ENCODE assay signal across 30 cellular contexts in the genomic region with DNA sequence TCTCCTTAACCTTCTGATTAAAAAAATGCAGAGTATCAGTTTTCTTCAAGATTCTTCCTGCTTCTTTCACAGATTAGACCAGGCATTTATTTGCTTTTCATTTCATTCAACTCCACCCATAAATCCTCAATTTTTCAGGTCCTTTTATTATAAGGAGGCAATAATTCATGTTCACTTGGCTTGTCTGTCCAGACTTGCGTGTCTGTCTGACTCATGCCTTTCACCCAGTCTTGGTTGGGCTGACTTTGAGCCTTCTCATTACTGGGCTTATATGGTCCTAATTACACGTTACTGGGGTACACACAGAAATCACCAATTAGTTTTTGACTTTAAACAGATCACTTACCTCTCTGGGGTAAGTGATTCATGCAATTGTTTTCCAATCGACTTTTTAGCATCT. TPM values are rescaled to one million over a fixed set of nuclear protein-coding genes. Genes with fewer than 3 reads are reported as not detected.
A peak's percentile ranks its signal among the peaks of the same experiment; 100 is the strongest.
DNase-seq lines count a peak whose midpoint lies in the region; ATAC-seq, FAIRE-seq and TF ChIP-seq lines count a peak whose summit lies in the region.
"Had no signal": no experiment of that assay in that cellular context is flagged by ENCODE, and none has a peak within 500 bp of the region (broad histone marks: within the 10 kb centered on the region; RNA-seq: fewer than 3 reads in every experiment).

No MANE protein-coding gene starts in this region.

- FAIRE-seq in urothelium cell line (lab: Jason Lieb, UNC), result no peak
- FAIRE-seq: A549, endothelial cell of umbilical vein, frontal cortex, H1 had no signal

- H3K27ac Mint-ChIP-seq in activated CD8-positive, alpha-beta memory T cell treated with anti-CD3 and anti-CD28 coated beads, Interleukin-2, amount 10 ng/mL, durations not matched to agents 7 days and 5 days, result no peak overlapping the region
- H3K27ac Mint-ChIP-seq: activated CD8-positive, alpha-beta T cell treated with anti-CD3 and anti-CD28 coated beads for 36 hours had no signal

- no peak for TF ChIP-seq CTCF in lower leg skin (IDR thresholded peaks at IDR 0.05)

- WGBS in lower leg skin, 2 donors, result 36 to 43% methylated on average over 3 of the region's 3 CpGs

- no peaks in the 10 kb centered on the region for H3K9me3 Mint-ChIP-seq in activated CD8-positive, alpha-beta memory T cell treated with anti-CD3 and anti-CD28 coated beads, Interleukin-2, amount 10 ng/mL, durations not matched to agents 7 days and 5 days (ENCODE audit: low read depth)

- no peak for ATAC-seq in activated CD8-positive, alpha-beta memory T cell treated with anti-CD3 and anti-CD28 coated beads, Interleukin-2, amount 10 ng/mL, durations not matched to agents 7 days and 5 days
- no peak for ATAC-seq in HG03342 (IDR thresholded peaks at IDR 0.05; ENCODE audit: unreplicated experiment)
- ATAC-seq: A549; activated CD8-positive, alpha-beta T cell treated with anti-CD3 and anti-CD28 coated beads for 36 hours; psoas muscle; Right ventricle myocardium inferior; stimulated activated naive CD8-positive, alpha-beta T cell treated with anti-CD3 and anti-CD28 coated beads, Interleukin-15, amount 100 ng/mL, for 72 hours had no signal

- TF ChIP-seq POLR2A in lower leg skin (IDR thresholded peaks at IDR 0.05), result no peak

- H3K4me3 Mint-ChIP-seq in activated CD8-positive, alpha-beta memory T cell treated with anti-CD3 and anti-CD28 coated beads, Interleukin-2, amount 10 ng/mL, durations not matched to agents 7 days and 5 days, result no peak overlapping the region
- H3K4me3 Mint-ChIP-seq: activated CD8-positive, alpha-beta T cell treated with anti-CD3 and anti-CD28 coated beads for 36 hours; stimulated activated naive CD8-positive, alpha-beta T cell treated with anti-CD3 and anti-CD28 coated beads, Interleukin-15, amount 100 ng/mL, for 72 hours had no signal

- H3K36me3 Mint-ChIP-seq in activated CD8-positive, alpha-beta memory T cell treated with anti-CD3 and anti-CD28 coated beads, Interleukin-2, amount 10 ng/mL, durations not matched to agents 7 days and 5 days, result no peaks in the 10 kb centered on the region

- CTCF ChIA-PET in activated CD8-positive, alpha-beta memory T cell treated with anti-CD3 and anti-CD28 coated beads, Interleukin-2, amount 10 ng/mL, durations not matched to agents 7 days and 5 days (lab: Charles Lee), result no interaction called here

- peaks cover 2% of the 10 kb centered on the region for H3K4me1 Mint-ChIP-seq in activated CD8-positive, alpha-beta memory T cell treated with anti-CD3 and anti-CD28 coated beads, Interleukin-2, amount 10 ng/mL, durations not matched to agents 7 days and 5 days

- intact Hi-C loops in lower leg skin (cut with DNase I; ENCODE audit: low total_unique reads), result no loop called here

- DNase-seq in EH (ENCODE audit: low read depth) (peak; percentile 1), LoVo (ENCODE audit: low spot score) (peak; percentile 6), astrocyte of the hippocampus (ENCODE audit: low read depth, low spot score) (peak; percentile 5), iris pigment epithelial cell (ENCODE audit: low read depth) (peak; percentile 26), lower leg skin (ENCODE audit: low spot score in 2 of 2) (no peak), urothelium cell line (ENCODE audit: low spot score) (no peak)
- DNase-seq in activated CD8-positive, alpha-beta memory T cell treated with anti-CD3 and anti-CD28 coated beads, Interleukin-2, amount 10 ng/mL, durations not matched to agents 7 days and 5 days, result no peak
- DNase-seq: activated CD4-positive, CD25-positive, alpha-beta regulatory T cell; activated CD8-positive, alpha-beta T cell treated with anti-CD3 and anti-CD28 coated beads for 36 hours; activated naive CD4-positive, alpha-beta T cell; adrenal gland; caudate nucleus; DMS79; hippocampal formation; IMR-90; MM.1S; NCI-H1417 treated with DMSO at 0.1 percent for 48 hours; NCI-H2107; NCI-H526; psoas muscle; stimulated activated CD4-positive, alpha-beta T cell treated with anti-CD3 and anti-CD28 coated beads, Interleukin-2, amount 100 ng/mL, for 48 hours; stimulated activated naive CD8-positive, alpha-beta T cell treated with anti-CD3 and anti-CD28 coated beads, Interleukin-15, amount 100 ng/mL, for 72 hours; SW 1271; upper lobe of left lung had no signal

- H3K27me3 Mint-ChIP-seq in activated CD8-positive, alpha-beta memory T cell treated with anti-CD3 and anti-CD28 coated beads, Interleukin-2, amount 10 ng/mL, durations not matched to agents 7 days and 5 days, result peaks cover 5% of the 10 kb centered on the region
- H3K27me3 Mint-ChIP-seq: activated CD8-positive, alpha-beta T cell treated with anti-CD3 and anti-CD28 coated beads for 36 hours; stimulated activated naive CD8-positive, alpha-beta T cell treated with anti-CD3 and anti-CD28 coated beads, Interleukin-15, amount 100 ng/mL, for 72 hours had no signal

- no peak overlapping the region for H3K4me3 ChIP-seq in lower leg skin (ENCODE audit: low read depth, poor library complexity, severe bottlenecking)
- H3K4me3 ChIP-seq: A549, adrenal gland, psoas muscle, upper lobe of left lung had no signal

RNA-seq across cellular contexts. Expression of a gene that starts 48.8 kb away (rescaled TPM):
- total RNA-seq in activated CD8-positive, alpha-beta memory T cell treated with anti-CD3 and anti-CD28 coated beads, Interleukin-2, amount 10 ng/mL, durations not matched to agents 7 days and 5 days, result 10 to 100 TPM; 16.8 to 17.8 TPM
- 10 to 100 TPM in 3 of 4 donors, 1 to 10 TPM in 1; 2.3 to 14.0 (median 12.5) TPM for total RNA-seq in lower leg skin

Comparison
In these comparisons a context has a peak if more than half of its experiments do, and no peak if none do; other contexts are left out.
1. DNase-seq: peak in EH (single experiment), LoVo (single experiment), astrocyte of the hippocampus (single experiment) and iris pigment epithelial cell (single experiment); none in activated CD8-positive, alpha-beta memory T cell treated with anti-CD3 and anti-CD28 coated beads, Interleukin-2, amount 10 ng/mL, durations not matched to agents 7 days and 5 days (single experiment), lower leg skin (0 of 2) and urothelium cell line (single experiment).